Comparison of ENCODE assay signal across 21 cellular contexts in genomic region chr10:100496567-100496966, GRCh38. TPM values are rescaled to one million over a fixed set of nuclear protein-coding genes. Genes with fewer than 3 reads are reported as not detected.
"Had no signal": no experiment of that assay in that cellular context is flagged by ENCODE, and none has a peak within 500 bp of the region (broad histone marks: within the 10 kb centered on the region; RNA-seq: fewer than 3 reads in every experiment).

No MANE protein-coding gene starts in this region.

- H3K36me3 ChIP-seq: pancreas had no signal

- H3K27me3 Mint-ChIP-seq: natural killer cell treated with Interleukin-12 subunit alpha and Interleukin-12 subunit beta and Interleukin-15 and Interleukin-18, amount 100 ng/mL, for 72 hours; stimulated activated naive B cell treated with anti-CD40 and anti-IgM and Interleukin-4, amounts not matched to agents 10 μg/mL and 1 μg/mL and 100 μg/mL, for 72 hours had no signal

- DNase-seq: activated CD4-positive, alpha-beta T cell treated with anti-CD3 and anti-CD28 coated beads, Interleukin-2, amount 50 U/mL, for 4 hours; activated CD8-positive, alpha-beta memory T cell treated with anti-CD3 and anti-CD28 coated beads, Interleukin-2, amount 50 U/mL, for 4 hours; activated naive CD4-positive, alpha-beta T cell treated with anti-CD3 and anti-CD28 coated beads, Interleukin-2, amount 50 U/mL, for 16 hours; amniotic stem cell; effector CD4-positive, alpha-beta T cell; head of caudate nucleus; pancreas; right lobe of liver; small intestine; stimulated activated CD4-positive, alpha-beta T cell treated with anti-CD3 and anti-CD28 coated beads, Interleukin-15, amount 100 ng/mL, for 24 hours; stimulated activated CD4-positive, alpha-beta T cell treated with anti-CD3 and anti-CD28 coated beads, Interleukin-4, amount 100 ng/mL, for 1 hour; stimulated activated naive B cell treated with anti-CD40 and anti-IgM and Interleukin-4, amounts not matched to agents 10 μg/mL and 1 μg/mL and 100 μg/mL, for 72 hours; substantia nigra; T-helper 9 cell had no signal

- H3K4me3 ChIP-seq: lung, pancreas, right lobe of liver, SK-N-MC, tibial nerve had no signal

- H3K4me1 Mint-ChIP-seq: stimulated activated naive B cell treated with anti-CD40 and anti-IgM and Interleukin-4, amounts not matched to agents 10 μg/mL and 1 μg/mL and 100 μg/mL, for 72 hours had no signal

- H3K27ac Mint-ChIP-seq: natural killer cell treated with Interleukin-12 subunit alpha and Interleukin-12 subunit beta and Interleukin-15 and Interleukin-18, amount 100 ng/mL, for 72 hours; stimulated activated naive B cell treated with anti-CD40 and anti-IgM and Interleukin-4, amounts not matched to agents 10 μg/mL and 1 μg/mL and 100 μg/mL, for 72 hours had no signal

- H3K4me3 Mint-ChIP-seq: natural killer cell treated with Interleukin-12 subunit alpha and Interleukin-12 subunit beta and Interleukin-15 and Interleukin-18, amount 100 ng/mL, for 72 hours; stimulated activated naive B cell treated with anti-CD40 and anti-IgM and Interleukin-4, amounts not matched to agents 10 μg/mL and 1 μg/mL and 100 μg/mL, for 72 hours had no signal

- ATAC-seq: pancreas; stimulated activated naive B cell treated with anti-CD40 and anti-IgM and Interleukin-4, amounts not matched to agents 10 μg/mL and 1 μg/mL and 100 μg/mL, for 72 hours had no signal

- H3K27me3 ChIP-seq: neutrophil, pancreas, right lobe of liver, tibial nerve had no signal

- H3K9me3 ChIP-seq: neutrophil, pancreas, right lobe of liver, tibial nerve had no signal

- H3K4me1 ChIP-seq: pancreas, right lobe of liver, tibial nerve had no signal

- H3K27ac ChIP-seq: neutrophil, pancreas, right lobe of liver, SK-N-MC, tibial nerve had no signal

- H3K9me3 Mint-ChIP-seq: natural killer cell treated with Interleukin-12 subunit alpha and Interleukin-12 subunit beta and Interleukin-15 and Interleukin-18, amount 100 ng/mL, for 72 hours; stimulated activated naive B cell treated with anti-CD40 and anti-IgM and Interleukin-4, amounts not matched to agents 10 μg/mL and 1 μg/mL and 100 μg/mL, for 72 hours had no signal

RNA-seq across cellular contexts. Expression of gene WNT8B, which starts 33.8 kb away (rescaled TPM):
- total RNA-seq: cerebellum; frontal cortex; natural killer cell treated with Interleukin-12 subunit alpha and Interleukin-12 subunit beta and Interleukin-15 and Interleukin-18, amount 100 ng/mL, for 72 hours; tibial nerve had no signal
